In genomic region chr5:65796917-65797316, GRCh38 we compare ENCODE assay signal across 1 cellular context.
TF ChIP-seq lines count a peak whose summit lies in the region.

No MANE protein-coding gene starts in this region.

TF ChIP-seq in WTC11, 78 proteins besides CTCF, POLR2A, EP300 and RAD21 (continued from another document):
- TF ChIP-seq ATF6 (CRISPR knock-in tag; IDR thresholded peaks at IDR 0.05): no peak
- no peak for TF ChIP-seq AFF4 (CRISPR knock-in tag; IDR thresholded peaks at IDR 0.05; ENCODE audit: borderline replicate concordance)
- TF ChIP-seq MYBL2 (CRISPR knock-in tag; IDR thresholded peaks at IDR 0.05): no peak
- TF ChIP-seq NFYB (CRISPR knock-in tag; conservative IDR thresholded peaks at IDR 0.05; ENCODE audit: low read depth): no peak
